ENCODE assay signal across 27 cellular contexts in the genomic region with DNA sequence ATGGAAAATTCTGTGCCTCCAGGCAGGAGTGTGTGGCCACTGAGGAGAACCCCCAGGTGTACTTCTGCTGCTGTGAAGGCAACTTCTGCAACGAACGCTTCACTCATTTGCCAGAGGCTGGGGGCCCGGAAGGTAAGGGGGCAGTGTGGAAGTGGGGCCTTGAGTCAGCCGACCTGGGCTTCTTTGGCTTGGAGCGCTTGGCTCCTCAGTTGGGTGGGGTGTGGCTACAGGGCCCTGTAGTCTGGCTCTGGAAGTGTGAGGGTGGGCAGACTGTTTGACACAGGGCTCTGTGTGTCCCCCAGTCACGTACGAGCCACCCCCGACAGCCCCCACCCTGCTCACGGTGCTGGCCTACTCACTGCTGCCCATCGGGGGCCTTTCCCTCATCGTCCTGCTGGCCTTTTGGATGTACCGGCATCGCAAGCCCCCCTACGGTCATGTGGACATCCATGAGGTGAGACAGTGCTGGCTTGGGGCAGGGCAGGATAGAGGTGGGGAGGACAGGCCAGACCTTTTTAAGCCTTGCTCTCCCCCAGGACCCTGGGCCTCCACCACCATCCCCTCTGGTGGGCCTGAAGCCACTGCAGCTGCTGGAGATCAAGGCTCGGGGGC.
"Had no signal": no experiment of that assay in that cellular context is flagged by ENCODE, and none has a peak within 500 bp of the region (broad histone marks: within the 10 kb centered on the region; RNA-seq: fewer than 3 reads in every experiment).

No MANE protein-coding gene starts in this region.

- H3K27me3 Mint-ChIP-seq: activated CD4-positive, alpha-beta memory T cell treated with anti-CD3 and anti-CD28 coated beads, Interleukin-2, amount 10 ng/mL, durations not matched to agents 7 days and 5 days; activated naive CD4-positive, alpha-beta T cell treated with anti-CD3 and anti-CD28 coated beads, Interleukin-2, amount 10 ng/mL, durations not matched to agents 7 days and 5 days; activated naive CD8-positive, alpha-beta T cell; activated naive CD8-positive, alpha-beta T cell treated with anti-CD3 and anti-CD28 coated beads, Interleukin-2, amount 50 U/mL, for 24 hours; T-cell had no signal

- H3K4me1 Mint-ChIP-seq: activated CD4-positive, alpha-beta memory T cell treated with anti-CD3 and anti-CD28 coated beads, Interleukin-2, amount 10 ng/mL, durations not matched to agents 7 days and 5 days; activated naive CD4-positive, alpha-beta T cell treated with anti-CD3 and anti-CD28 coated beads, Interleukin-2, amount 10 ng/mL, durations not matched to agents 7 days and 5 days had no signal

- H3K27ac Mint-ChIP-seq: activated CD4-positive, alpha-beta memory T cell treated with anti-CD3 and anti-CD28 coated beads, Interleukin-2, amount 10 ng/mL, durations not matched to agents 7 days and 5 days; activated naive CD4-positive, alpha-beta T cell treated with anti-CD3 and anti-CD28 coated beads, Interleukin-2, amount 10 ng/mL, durations not matched to agents 7 days and 5 days; activated naive CD8-positive, alpha-beta T cell; activated naive CD8-positive, alpha-beta T cell treated with anti-CD3 and anti-CD28 coated beads, Interleukin-2, amount 50 U/mL, for 24 hours had no signal

- H3K4me3 Mint-ChIP-seq: activated CD4-positive, alpha-beta memory T cell treated with anti-CD3 and anti-CD28 coated beads, Interleukin-2, amount 10 ng/mL, durations not matched to agents 7 days and 5 days; activated naive CD4-positive, alpha-beta T cell treated with anti-CD3 and anti-CD28 coated beads, Interleukin-2, amount 10 ng/mL, durations not matched to agents 7 days and 5 days; activated naive CD8-positive, alpha-beta T cell; activated naive CD8-positive, alpha-beta T cell treated with anti-CD3 and anti-CD28 coated beads, Interleukin-2, amount 50 U/mL, for 24 hours; T-cell had no signal

- ATAC-seq: activated naive CD8-positive, alpha-beta T cell treated with anti-CD3 and anti-CD28 coated beads, Interleukin-2, amount 50 U/mL, for 24 hours; SK-N-SH treated with all-trans-retinoic acid at 6 μM for 48 hours; T-cell had no signal

- H3K9me3 Mint-ChIP-seq: activated CD4-positive, alpha-beta memory T cell treated with anti-CD3 and anti-CD28 coated beads, Interleukin-2, amount 10 ng/mL, durations not matched to agents 7 days and 5 days; activated naive CD4-positive, alpha-beta T cell treated with anti-CD3 and anti-CD28 coated beads, Interleukin-2, amount 10 ng/mL, durations not matched to agents 7 days and 5 days; activated naive CD8-positive, alpha-beta T cell treated with anti-CD3 and anti-CD28 coated beads, Interleukin-2, amount 50 U/mL, for 24 hours; T-cell had no signal

- H3K4me3 ChIP-seq: Peyer's patch had no signal

- H3K9me3 ChIP-seq: Peyer's patch had no signal

- H3K27me3 ChIP-seq: brain microvascular endothelial cell, Peyer's patch had no signal

- H3K27ac ChIP-seq: brain microvascular endothelial cell, Peyer's patch, WERI-Rb-1 had no signal

- DNase-seq: activated CD4-positive, alpha-beta memory T cell treated with anti-CD3 and anti-CD28 coated beads, Interleukin-2, amount 10 ng/mL, durations not matched to agents 7 days and 5 days; activated CD4-positive, alpha-beta T cell treated with anti-CD3 and anti-CD28 coated beads for 1 hour; activated CD4-positive, alpha-beta T cell treated with anti-CD3 and anti-CD28 coated beads for 48 hours; activated CD4-positive, CD25-positive, alpha-beta regulatory T cell; activated CD8-positive, alpha-beta memory T cell treated with anti-CD3 and anti-CD28 coated beads, Interleukin-2, amount 50 U/mL, for 48 hours; activated effector memory CD4-positive, alpha-beta T cell treated with Interleukin-2 at 50 U/mL for 16 hours; activated naive CD4-positive, alpha-beta T cell treated with anti-CD3 and anti-CD28 coated beads, Interleukin-2, amount 10 ng/mL, durations not matched to agents 7 days and 5 days; activated naive CD8-positive, alpha-beta T cell treated with anti-CD3 and anti-CD28 coated beads, Interleukin-2, amount 50 U/mL, for 24 hours; activated T-cell treated with anti-CD3 and anti-CD28 coated beads, Interleukin-2, amount 50 U/mL, for 48 hours; anterior cingulate cortex; brain microvascular endothelial cell; central memory CD4-positive, alpha-beta T cell; NCI-H1105; NCI-H1417 treated with DMSO at 0.1 percent for 48 hours; NCI-H187 treated with DMSO at 0.1 percent for 48 hours; NCI-H2081; NCI-H345; NCI-H524 treated with DMSO at 0.1 percent for 48 hours; Peyer's patch; RPMI8226; SIG-M5; T-cell; T-helper 2 cell; T-helper 9 cell; WERI-Rb-1 had no signal

- H3K4me1 ChIP-seq: Peyer's patch had no signal
